32 cellular contexts compared by ENCODE assay signal in genomic region chr3:136950583-136950982, GRCh38.
"Had no signal": no experiment of that assay in that cellular context is flagged by ENCODE, and none has a peak within 500 bp of the region (broad histone marks: within the 10 kb centered on the region; RNA-seq: fewer than 3 reads in every experiment).

No MANE protein-coding gene starts in this region.

- H3K36me3 ChIP-seq: Peyer's patch had no signal

- H3K27ac ChIP-seq: KMS-11, Peyer's patch had no signal

- H3K27me3 Mint-ChIP-seq: activated CD4-positive, alpha-beta memory T cell treated with anti-CD3 and anti-CD28 coated beads for 36 hours; activated CD4-positive, alpha-beta T cell treated with anti-CD3 and anti-CD28 coated beads for 36 hours; activated CD4-positive, alpha-beta T cell treated with anti-CD3 and anti-CD28 coated beads, Interleukin-2, amount 10 ng/mL, durations not matched to agents 7 days and 5 days; activated naive CD4-positive, alpha-beta T cell treated with anti-CD3 and anti-CD28 coated beads, Interleukin-2, amount 10 ng/mL, durations not matched to agents 7 days and 5 days; activated naive CD8-positive, alpha-beta T cell; activated naive CD8-positive, alpha-beta T cell treated with anti-CD3 and anti-CD28 coated beads, Interleukin-2, amount 50 U/mL, for 24 hours; brain had no signal

- H3K4me2 ChIP-seq: KMS-11 had no signal

- DNase-seq: activated CD4-positive, alpha-beta memory T cell treated with anti-CD3 and anti-CD28 coated beads for 36 hours; activated CD4-positive, alpha-beta T cell treated with anti-CD3 and anti-CD28 coated beads for 36 hours; activated CD4-positive, alpha-beta T cell treated with anti-CD3 and anti-CD28 coated beads, Interleukin-2, amount 10 ng/mL, durations not matched to agents 7 days and 5 days; activated CD8-positive, alpha-beta memory T cell treated with anti-CD3 and anti-CD28 coated beads, Interleukin-2, amount 50 U/mL, for 4 hours; activated effector memory CD4-positive, alpha-beta T cell treated with Interleukin-2 at 50 U/mL for 16 hours; activated naive CD4-positive, alpha-beta T cell treated with anti-CD3 and anti-CD28 coated beads, Interleukin-2, amount 10 ng/mL, durations not matched to agents 7 days and 5 days; activated naive CD8-positive, alpha-beta T cell treated with anti-CD3 and anti-CD28 coated beads, Interleukin-2, amount 50 U/mL, for 24 hours; activated T-cell treated with anti-CD3 and anti-CD28 coated beads for 4 hours; activated T-cell treated with anti-CD3 and anti-CD28 coated beads, Interleukin-2, amount 50 U/mL, for 4 hours; anterior cingulate cortex; caudate nucleus; cerebellar nuclear complex; NCI-H1092; NCI-H1436 treated with DMSO at 0.1 percent for 48 hours; NCI-H1694 treated with DMSO at 0.1 percent for 48 hours; NCI-H2029; NCI-H345; NCI-H524 treated with DMSO at 0.1 percent for 48 hours; PC-3; Peyer's patch; RPMI8226; SIG-M5 had no signal

- ATAC-seq: activated CD4-positive, alpha-beta T cell treated with anti-CD3 and anti-CD28 coated beads for 36 hours; activated CD4-positive, CD25-positive, alpha-beta regulatory T cell treated with anti-CD3 and anti-CD28 coated beads, Interleukin-2, amount 50 U/mL, for 24 hours; activated naive CD8-positive, alpha-beta T cell treated with anti-CD3 and anti-CD28 coated beads, Interleukin-2, amount 50 U/mL, for 24 hours; activated T-cell treated with anti-CD3 and anti-CD28 coated beads, Interleukin-2, amount 50 U/mL, for 4 hours; PC-3; Right ventricle myocardium inferior; WTC11 had no signal

- H3K9me3 ChIP-seq: Peyer's patch had no signal

- H3K9ac ChIP-seq: KMS-11 had no signal

- H3K4me3 ChIP-seq: Peyer's patch had no signal

- H3K9me3 Mint-ChIP-seq: activated CD4-positive, alpha-beta memory T cell treated with anti-CD3 and anti-CD28 coated beads for 36 hours; activated CD4-positive, alpha-beta T cell treated with anti-CD3 and anti-CD28 coated beads, Interleukin-2, amount 10 ng/mL, durations not matched to agents 7 days and 5 days; activated naive CD4-positive, alpha-beta T cell treated with anti-CD3 and anti-CD28 coated beads, Interleukin-2, amount 10 ng/mL, durations not matched to agents 7 days and 5 days; activated naive CD8-positive, alpha-beta T cell treated with anti-CD3 and anti-CD28 coated beads, Interleukin-2, amount 50 U/mL, for 24 hours; activated T-cell treated with anti-CD3 and anti-CD28 coated beads, Interleukin-2, amount 50 U/mL, for 4 hours; T-helper 1 cell treated with Interleukin-12 subunit alpha and Interleukin-12 subunit beta and Interleukin-4 antibody, amounts not matched to agents 30 μg/mL and 1 μg/mL, for 36 hours; T-helper 2 cell treated with Interferon-gamma antibody and Interleukin-4, amounts not matched to agents 5 μg/mL and 100 μg/mL, for 36 hours; WTC11 had no signal

- FAIRE-seq: bronchial epithelial cell, TTC549 had no signal

- H3K27me3 ChIP-seq: Peyer's patch had no signal

- H3K27ac Mint-ChIP-seq: activated CD4-positive, alpha-beta memory T cell treated with anti-CD3 and anti-CD28 coated beads for 36 hours; activated CD4-positive, alpha-beta T cell treated with anti-CD3 and anti-CD28 coated beads for 36 hours; activated CD4-positive, alpha-beta T cell treated with anti-CD3 and anti-CD28 coated beads, Interleukin-2, amount 10 ng/mL, durations not matched to agents 7 days and 5 days; activated naive CD4-positive, alpha-beta T cell treated with anti-CD3 and anti-CD28 coated beads, Interleukin-2, amount 10 ng/mL, durations not matched to agents 7 days and 5 days; activated naive CD8-positive, alpha-beta T cell; activated naive CD8-positive, alpha-beta T cell treated with anti-CD3 and anti-CD28 coated beads, Interleukin-2, amount 50 U/mL, for 24 hours; brain; T-helper 1 cell treated with Interleukin-12 subunit alpha and Interleukin-12 subunit beta and Interleukin-4 antibody, amounts not matched to agents 30 μg/mL and 1 μg/mL, for 36 hours; T-helper 2 cell treated with Interferon-gamma antibody and Interleukin-4, amounts not matched to agents 5 μg/mL and 100 μg/mL, for 36 hours; WTC11 had no signal

- H3K4me3 Mint-ChIP-seq: activated CD4-positive, alpha-beta memory T cell treated with anti-CD3 and anti-CD28 coated beads for 36 hours; activated CD4-positive, alpha-beta T cell treated with anti-CD3 and anti-CD28 coated beads for 36 hours; activated CD4-positive, alpha-beta T cell treated with anti-CD3 and anti-CD28 coated beads, Interleukin-2, amount 10 ng/mL, durations not matched to agents 7 days and 5 days; activated naive CD4-positive, alpha-beta T cell treated with anti-CD3 and anti-CD28 coated beads, Interleukin-2, amount 10 ng/mL, durations not matched to agents 7 days and 5 days; activated naive CD8-positive, alpha-beta T cell; activated naive CD8-positive, alpha-beta T cell treated with anti-CD3 and anti-CD28 coated beads, Interleukin-2, amount 50 U/mL, for 24 hours; activated T-cell treated with anti-CD3 and anti-CD28 coated beads, Interleukin-2, amount 50 U/mL, for 4 hours; brain; T-helper 1 cell treated with Interleukin-12 subunit alpha and Interleukin-12 subunit beta and Interleukin-4 antibody, amounts not matched to agents 30 μg/mL and 1 μg/mL, for 36 hours; T-helper 2 cell treated with Interferon-gamma antibody and Interleukin-4, amounts not matched to agents 5 μg/mL and 100 μg/mL, for 36 hours; WTC11 had no signal
